In the genomic region with DNA sequence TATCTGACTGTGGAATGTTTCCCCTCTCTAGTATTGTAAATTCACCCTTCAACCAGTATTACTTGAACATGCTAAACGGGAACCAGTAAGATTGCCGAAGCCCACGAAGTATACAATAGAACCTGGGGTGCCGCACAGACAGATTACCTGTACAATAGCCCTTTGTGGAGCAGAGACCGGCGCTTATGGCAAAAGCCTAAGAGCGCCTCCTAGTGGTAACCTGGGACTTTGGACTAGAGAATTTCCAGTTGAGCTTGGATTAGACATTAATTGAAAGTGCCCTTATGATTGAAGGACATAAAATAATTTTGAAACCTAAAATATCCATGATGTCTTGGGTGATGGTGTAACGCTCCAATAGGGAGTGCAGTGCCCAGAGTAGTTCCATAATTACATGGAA, we compare ENCODE assay signal across 8 cellular contexts. TPM values are rescaled to one million over a fixed set of nuclear protein-coding genes. Genes with fewer than 3 reads are reported as not detected.
DNase-seq lines count a peak whose midpoint lies in the region; ATAC-seq, FAIRE-seq and TF ChIP-seq lines count a peak whose summit lies in the region.

No MANE protein-coding gene starts in this region.

- no peak for ATAC-seq in GM18868 (IDR thresholded peaks at IDR 0.05; ENCODE audit: unreplicated experiment)

- no peaks in the 10 kb centered on the region for H3K36me3 ChIP-seq in astrocyte (ENCODE audit: insufficient read depth, low read length)

- H3K27me3 Mint-ChIP-seq in astrocyte (ENCODE audit: low read depth, unreplicated experiment) = no peaks in the 10 kb centered on the region

- H3K36me3 Mint-ChIP-seq in astrocyte (ENCODE audit: low read depth, unreplicated experiment) = no peaks in the 10 kb centered on the region

- H2AFZ ChIP-seq in astrocyte (ENCODE audit: low read depth, low read length) = no peak overlapping the region

- no peak overlapping the region for H3K4me3 Mint-ChIP-seq in astrocyte (ENCODE audit: unreplicated experiment)

- peak overlapping the region; percentile 22 for H3K4me2 ChIP-seq in astrocyte (ENCODE audit: low read length)

- TF ChIP-seq CTCF in astrocyte (IDR thresholded peaks at IDR 0.05; ENCODE audit: insufficient read depth, low read depth, low read length) = peak; percentile 71

- DNase-seq in GM12891 (ENCODE audit: insufficient read length, low spot score) (peak; percentile 20), NCI-H146 (lab: John Stamatoyannopoulos, UW) (peak; percentile 86), T-helper 9 cell (peak; percentile 65), astrocyte (ENCODE audit: low read depth) (peak; percentile 8), hypothalamus (lab: John Stamatoyannopoulos, UW) (peak in 41 of 51 donors; percentile 0 to 61 (median 19)), smooth muscle cell of the brain vasculature (ENCODE audit: low read depth, low spot score) (peak; percentile 9), cortex of kidney (lab: John Stamatoyannopoulos, UW) (no peak)

- no peak for TF ChIP-seq POLR2A in GM12891 (IDR thresholded peaks at IDR 0.05; ENCODE audit: low read depth, low read length)

- H3K4me1 ChIP-seq in astrocyte (ENCODE audit: insufficient read depth, low read length) = no peaks in the 10 kb centered on the region

- no peaks in the 10 kb centered on the region for H3K4me1 Mint-ChIP-seq in astrocyte (ENCODE audit: low read depth, unreplicated experiment)

- no peaks in the 10 kb centered on the region for H4K20me1 ChIP-seq in astrocyte (ENCODE audit: insufficient read depth, low read length)

- H3K9ac ChIP-seq in astrocyte (ENCODE audit: low read length) = no peak overlapping the region

- no peak overlapping the region for H3K27ac ChIP-seq in astrocyte (ENCODE audit: low read depth, low read length)

- FAIRE-seq in GM12891 (lab: Jason Lieb, UNC) (no peak), astrocyte (lab: Jason Lieb, UNC) (peak; percentile 73)

- no peaks in the 10 kb centered on the region for H3K9me3 Mint-ChIP-seq in astrocyte (ENCODE audit: unreplicated experiment)

- no peaks in the 10 kb centered on the region for H3K27me3 ChIP-seq in astrocyte (ENCODE audit: insufficient read depth, low read length)

- H3K27ac Mint-ChIP-seq in astrocyte (ENCODE audit: unreplicated experiment) = no peak overlapping the region

- H3K4me3 ChIP-seq in astrocyte (ENCODE audit: insufficient read depth, low read depth, low read length) = no peak overlapping the region

- H3K79me2 ChIP-seq in astrocyte (ENCODE audit: insufficient read depth, low read length) = no peaks in the 10 kb centered on the region

- no peaks in the 10 kb centered on the region for H3K9me3 ChIP-seq in astrocyte (ENCODE audit: insufficient read depth, low read depth, low read length)

TF ChIP-seq in GM12891, 5 proteins besides CTCF, POLR2A, EP300 and RAD21:
- TF ChIP-seq SPI1 (IDR thresholded peaks at IDR 0.05; ENCODE audit: low read depth, low read length) (no peak), POU2F2 (IDR thresholded peaks at IDR 0.05; ENCODE audit: low read depth, low read length) (no peak), PAX5 (IDR thresholded peaks at IDR 0.05; ENCODE audit: insufficient read depth, low read length, severe bottlenecking) (no peak), TAF1 (IDR thresholded peaks at IDR 0.05; ENCODE audit: low read depth, low read length) (no peak), POLR2AphosphoS5 (IDR thresholded peaks at IDR 0.05; ENCODE audit: low read depth, low read length) (no peak)

RNA-seq across cellular contexts. Expression of a gene that starts 14.1 kb away (rescaled TPM):
- not detected for polyA plus RNA-seq in GM12891 (2012; ENCODE audit: low read depth, missing spikeins)
- 0.17 and 0.54 TPM in 2 replicates for total RNA-seq in astrocyte
